Comparison of ENCODE assay signal across 18 cellular contexts in the genomic region with DNA sequence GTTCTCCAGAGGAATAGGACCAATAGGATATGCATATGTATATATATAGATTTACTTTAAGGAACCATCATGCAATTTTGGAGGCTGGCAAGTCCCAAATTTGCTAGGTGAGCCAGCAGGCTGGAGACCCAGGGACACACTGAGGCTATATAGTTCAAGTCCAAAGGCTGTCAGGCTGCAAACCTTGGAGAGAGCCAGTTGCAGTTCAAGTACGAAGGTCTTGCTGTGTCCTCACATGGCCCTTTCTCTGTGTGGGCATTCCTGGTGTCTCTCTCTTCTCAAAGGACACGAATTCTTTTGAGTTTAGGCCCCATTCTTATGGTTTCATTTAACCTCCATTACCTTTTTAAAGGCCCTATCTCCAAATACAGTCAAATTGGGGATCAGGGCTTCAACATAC.
"Had no signal": no experiment of that assay in that cellular context is flagged by ENCODE, and none has a peak within 500 bp of the region (broad histone marks: within the 10 kb centered on the region; RNA-seq: fewer than 3 reads in every experiment).

No MANE protein-coding gene starts in this region.

- H3K4me3 ChIP-seq: skin epidermis had no signal

- H3K27me3 Mint-ChIP-seq: activated B cell treated with CpG ODN at 0.5 μM for 24 hours; activated CD4-positive, alpha-beta T cell treated with anti-CD3 and anti-CD28 coated beads, Interleukin-2, amount 10 ng/mL, durations not matched to agents 7 days and 5 days; activated naive CD8-positive, alpha-beta T cell treated with anti-CD3 and anti-CD28 coated beads, Interleukin-2, amount 10 ng/mL, durations not matched to agents 7 days and 5 days; dendritic cell treated with granulocyte-macrophage colony-stimulating factor and Interleukin-4, amounts not matched to agents 40 ng/mL and 50 ng/mL, for 4 days; natural killer cell treated with Interleukin-12 subunit alpha and Interleukin-12 subunit beta and Interleukin-15 and Interleukin-18, amount 100 ng/mL, for 72 hours; type B pancreatic cell had no signal

- H3K27ac Mint-ChIP-seq: activated CD4-positive, alpha-beta T cell treated with anti-CD3 and anti-CD28 coated beads, Interleukin-2, amount 10 ng/mL, durations not matched to agents 7 days and 5 days; activated naive CD8-positive, alpha-beta T cell treated with anti-CD3 and anti-CD28 coated beads, Interleukin-2, amount 10 ng/mL, durations not matched to agents 7 days and 5 days; endodermal cell had no signal

- ATAC-seq: natural killer cell treated with Interleukin-12 subunit alpha and Interleukin-12 subunit beta and Interleukin-15 and Interleukin-18, amount 100 ng/mL, for 72 hours; stimulated activated naive CD8-positive, alpha-beta T cell treated with anti-CD3 and anti-CD28 coated beads, Interleukin-15, Interleukin-2, amounts not matched to agents 100 U/mL and 50 U/mL, for 24 hours had no signal

- DNase-seq: activated B cell treated with CpG ODN at 0.5 μM for 24 hours; activated CD4-positive, alpha-beta T cell treated with anti-CD3 and anti-CD28 coated beads, Interleukin-2, amount 10 ng/mL, durations not matched to agents 7 days and 5 days; activated naive CD8-positive, alpha-beta T cell treated with anti-CD3 and anti-CD28 coated beads, Interleukin-2, amount 10 ng/mL, durations not matched to agents 7 days and 5 days; activated T-cell treated with anti-CD3 and anti-CD28 coated beads for 4 hours; brain microvascular endothelial cell; endodermal cell; erythroblast; mammary epithelial cell; nucleus accumbens; posterior cingulate gyrus; stimulated activated CD4-positive, alpha-beta T cell treated with anti-CD3 and anti-CD28 coated beads, Interleukin-4, amount 100 ng/mL, for 4 hours; stimulated activated CD8-positive, alpha-beta memory T cell treated with anti-CD3 and anti-CD28 coated beads, Interleukin-4, amount 100 ng/mL, for 48 hours; stimulated activated naive CD8-positive, alpha-beta T cell treated with anti-CD3 and anti-CD28 coated beads, Interleukin-15, Interleukin-2, amounts not matched to agents 100 U/mL and 50 U/mL, for 24 hours; T-helper 2 cell had no signal

- H3K36me3 ChIP-seq: brain microvascular endothelial cell had no signal

- H3K27ac ChIP-seq: brain microvascular endothelial cell, skin epidermis had no signal

- H3K27me3 ChIP-seq: brain microvascular endothelial cell had no signal

- H3K4me3 Mint-ChIP-seq: activated B cell treated with CpG ODN at 0.5 μM for 24 hours; activated CD4-positive, alpha-beta T cell treated with anti-CD3 and anti-CD28 coated beads, Interleukin-2, amount 10 ng/mL, durations not matched to agents 7 days and 5 days; activated naive CD8-positive, alpha-beta T cell treated with anti-CD3 and anti-CD28 coated beads, Interleukin-2, amount 10 ng/mL, durations not matched to agents 7 days and 5 days; dendritic cell treated with granulocyte-macrophage colony-stimulating factor and Interleukin-4, amounts not matched to agents 40 ng/mL and 50 ng/mL, for 4 days; endodermal cell; natural killer cell treated with Interleukin-12 subunit alpha and Interleukin-12 subunit beta and Interleukin-15 and Interleukin-18, amount 100 ng/mL, for 72 hours; type B pancreatic cell had no signal

- H3K9me3 Mint-ChIP-seq: activated B cell treated with CpG ODN at 0.5 μM for 24 hours; activated CD4-positive, alpha-beta T cell treated with anti-CD3 and anti-CD28 coated beads, Interleukin-2, amount 10 ng/mL, durations not matched to agents 7 days and 5 days; activated naive CD8-positive, alpha-beta T cell treated with anti-CD3 and anti-CD28 coated beads, Interleukin-2, amount 10 ng/mL, durations not matched to agents 7 days and 5 days; dendritic cell treated with granulocyte-macrophage colony-stimulating factor and Interleukin-4, amounts not matched to agents 40 ng/mL and 50 ng/mL, for 4 days; endodermal cell; natural killer cell treated with Interleukin-12 subunit alpha and Interleukin-12 subunit beta and Interleukin-15 and Interleukin-18, amount 100 ng/mL, for 72 hours; type B pancreatic cell had no signal

- H3K4me1 Mint-ChIP-seq: endodermal cell had no signal
